ENCODE assay signal across 20 cellular contexts in genomic region chr7:25906003-25906402, GRCh38.
"Had no signal": no experiment of that assay in that cellular context is flagged by ENCODE, and none has a peak within 500 bp of the region (broad histone marks: within the 10 kb centered on the region; RNA-seq: fewer than 3 reads in every experiment).

No MANE protein-coding gene starts in this region.

- H3K27ac ChIP-seq: coronary artery, heart left ventricle, ovary, right atrium auricular region, sigmoid colon, skin epidermis, stomach, thoracic aorta, transverse colon had no signal

- H3K4me1 ChIP-seq: heart left ventricle, right atrium auricular region, sigmoid colon, stomach, transverse colon had no signal

- H3K27me3 ChIP-seq: ovary, right atrium auricular region, sigmoid colon, transverse colon had no signal

- H3K36me3 ChIP-seq: heart left ventricle, ovary, right atrium auricular region, sigmoid colon, stomach, thoracic aorta, transverse colon had no signal

- DNase-seq: effector CD4-positive, alpha-beta T cell; heart left ventricle; hippocampal formation; left colon; left ventricle myocardium superior; naive thymus-derived CD4-positive, alpha-beta T cell; nucleus accumbens; ovary; sigmoid colon; stimulated activated CD4-positive, alpha-beta T cell treated with anti-CD3 and anti-CD28 coated beads, Interleukin-2, amount 100 ng/mL, for 24 hours; stimulated activated CD4-positive, alpha-beta T cell treated with anti-CD3 and anti-CD28 coated beads, Interleukin-4, amount 100 ng/mL, for 4 hours; stimulated activated naive CD4-positive, alpha-beta T cell; stomach; substantia nigra; transverse colon had no signal

- H3K4me3 ChIP-seq: coronary artery, heart left ventricle, lung, ovary, right atrium auricular region, sigmoid colon, skin epidermis, stomach, thoracic aorta, transverse colon had no signal

- H3K9me3 ChIP-seq: heart left ventricle, ovary, right atrium auricular region, sigmoid colon, stomach, thoracic aorta, transverse colon had no signal
